ENCODE assay signal across 14 cellular contexts in the genomic region with DNA sequence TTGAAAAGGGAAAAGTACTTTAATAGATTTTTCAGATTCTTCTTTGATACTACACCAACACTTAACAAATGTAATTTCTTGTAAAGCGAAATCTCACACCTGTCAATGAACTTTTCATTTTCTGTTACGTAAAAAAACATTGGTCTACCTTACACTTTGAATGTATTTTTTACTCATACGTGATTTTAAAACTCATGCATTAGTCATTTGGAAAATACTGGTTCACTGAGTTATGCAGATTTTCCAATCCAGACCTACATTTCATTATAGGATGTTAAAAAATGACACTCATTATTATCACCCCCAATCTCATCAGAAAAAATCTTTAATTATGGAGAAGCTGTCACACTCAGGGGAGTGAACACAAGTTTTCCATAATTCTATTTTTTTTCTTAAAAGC. TPM values are rescaled to one million over a fixed set of nuclear protein-coding genes. Genes with fewer than 3 reads are reported as not detected.
"Had no signal": no experiment of that assay in that cellular context is flagged by ENCODE, and none has a peak within 500 bp of the region (broad histone marks: within the 10 kb centered on the region; RNA-seq: fewer than 3 reads in every experiment).

No MANE protein-coding gene starts in this region.

- ATAC-seq: foreskin keratinocyte; Right ventricle myocardium inferior; stimulated activated naive B cell treated with anti-CD40 and anti-IgM and Interleukin-4, amounts not matched to agents 10 μg/mL and 1 μg/mL and 100 μg/mL, for 72 hours; WTC11 had no signal

- H3K4me3 Mint-ChIP-seq: central memory CD8-positive, alpha-beta T cell; nephron; stimulated activated naive B cell treated with anti-CD40 and anti-IgM and Interleukin-4, amounts not matched to agents 10 μg/mL and 1 μg/mL and 100 μg/mL, for 72 hours; WTC11 had no signal

- H3K4me1 Mint-ChIP-seq: nephron, WTC11 had no signal

- H3K27me3 Mint-ChIP-seq: central memory CD8-positive, alpha-beta T cell; stimulated activated naive B cell treated with anti-CD40 and anti-IgM and Interleukin-4, amounts not matched to agents 10 μg/mL and 1 μg/mL and 100 μg/mL, for 72 hours had no signal

- DNase-seq: activated CD4-positive, alpha-beta T cell treated with anti-CD3 and anti-CD28 coated beads, Interleukin-2, amount 50 U/mL, for 4 hours; aorta; foreskin keratinocyte; glutamatergic neuron; hippocampal formation; sigmoid colon; stimulated activated CD4-positive, alpha-beta T cell treated with anti-CD3 and anti-CD28 coated beads, Interleukin-4, amount 100 ng/mL, for 4 hours; stimulated activated naive B cell treated with anti-CD40 and anti-IgM and Interleukin-4, amounts not matched to agents 10 μg/mL and 1 μg/mL and 100 μg/mL, for 72 hours had no signal

- H3K27ac Mint-ChIP-seq: nephron; stimulated activated naive B cell treated with anti-CD40 and anti-IgM and Interleukin-4, amounts not matched to agents 10 μg/mL and 1 μg/mL and 100 μg/mL, for 72 hours; WTC11 had no signal

- H3K9me3 Mint-ChIP-seq: central memory CD8-positive, alpha-beta T cell; stimulated activated naive B cell treated with anti-CD40 and anti-IgM and Interleukin-4, amounts not matched to agents 10 μg/mL and 1 μg/mL and 100 μg/mL, for 72 hours had no signal

RNA-seq across cellular contexts. Expression of gene PLA2G4F, which starts 36.9 kb away (rescaled TPM):
- total RNA-seq: aorta, fibroblast of lung, tibial nerve had no signal
